In the genomic region with DNA sequence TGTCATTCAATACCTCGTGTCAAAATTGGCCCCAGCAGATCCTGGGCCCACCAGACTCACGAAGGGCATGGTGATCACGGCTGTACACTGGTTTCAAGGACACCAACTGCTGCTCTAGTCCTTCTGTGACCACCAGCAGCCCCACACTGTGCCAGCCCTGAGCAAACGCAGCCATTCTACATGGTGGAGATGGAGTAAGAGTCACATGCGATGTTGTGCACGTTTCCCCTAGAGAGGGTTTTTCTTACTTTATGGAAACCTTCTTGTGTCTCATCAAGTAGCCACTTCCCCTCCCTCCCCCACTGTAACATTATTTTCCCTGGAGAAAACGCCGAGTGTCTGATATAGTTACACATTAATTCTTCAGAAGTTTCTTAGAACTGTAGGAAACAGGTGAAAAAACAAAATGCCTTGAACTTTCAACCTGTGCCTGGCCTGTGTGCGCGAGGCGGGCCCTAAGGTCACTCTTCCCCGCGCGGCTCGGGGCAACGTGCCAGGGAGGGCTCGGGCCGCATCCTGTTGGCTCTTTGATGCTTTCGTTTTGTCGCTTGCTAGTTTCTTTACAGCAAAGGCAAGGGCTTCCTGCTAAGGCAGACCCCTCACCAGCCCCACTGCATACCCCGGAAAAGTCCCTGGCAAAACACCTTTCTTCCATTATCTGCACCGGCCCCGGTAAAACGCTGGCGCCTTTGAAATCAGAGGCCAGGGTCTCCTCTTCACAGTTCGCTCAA, we compare ENCODE assay signal across 15 cellular contexts. TPM values are rescaled to one million over a fixed set of nuclear protein-coding genes. Genes with fewer than 3 reads are reported as not detected.
DNase-seq lines count a peak whose midpoint lies in the region; ATAC-seq and TF ChIP-seq lines count a peak whose summit lies in the region.
"Had no signal": no experiment of that assay in that cellular context is flagged by ENCODE, and none has a peak within 500 bp of the region (broad histone marks: within the 10 kb centered on the region; RNA-seq: fewer than 3 reads in every experiment).

No MANE protein-coding gene starts in this region.

- no peaks in the 10 kb centered on the region for H3K79me2 ChIP-seq in osteoblast (ENCODE audit: insufficient read depth, low read length)

- peaks cover 1% of the 10 kb centered on the region for H3K36me3 ChIP-seq in left ventricle myocardium inferior
- no peaks in the 10 kb centered on the region for H3K36me3 ChIP-seq in osteoblast (ENCODE audit: insufficient read depth, low read length)
- no peaks in the 10 kb centered on the region for H3K36me3 ChIP-seq in colonic mucosa
- H3K36me3 ChIP-seq: sigmoid colon had no signal

- H3K9me3 ChIP-seq in left ventricle myocardium inferior (replicated peaks) (peaks cover 2% of the 10 kb centered on the region), osteoblast (ENCODE audit: low read depth, low read length) (no peaks in the 10 kb centered on the region), colonic mucosa (no peaks in the 10 kb centered on the region)
- H3K9me3 ChIP-seq: sigmoid colon had no signal

- TF ChIP-seq CTCF in left ventricle myocardium inferior (IDR thresholded peaks at IDR 0.05; ENCODE audit: borderline replicate concordance) = no peak
- no peak for TF ChIP-seq CTCF in osteoblast (IDR thresholded peaks at IDR 0.05; ENCODE audit: extremely low read depth, low read depth, low read length)
- no peak for TF ChIP-seq CTCF in colonic mucosa (IDR thresholded peaks at IDR 0.05)

- H3K27me3 ChIP-seq in left ventricle myocardium inferior (ENCODE audit: low read depth) (no peaks in the 10 kb centered on the region), osteoblast (ENCODE audit: insufficient read depth, low read length) (no peaks in the 10 kb centered on the region), colonic mucosa (no peaks in the 10 kb centered on the region)
- H3K27me3 ChIP-seq: sigmoid colon had no signal

- peak overlapping the region; percentile 51 for H3K4me3 ChIP-seq in left ventricle myocardium inferior
- H3K4me3 ChIP-seq in osteoblast (ENCODE audit: insufficient read depth, low read length) = no peak overlapping the region
- no peak overlapping the region for H3K4me3 ChIP-seq in colonic mucosa
- H3K4me3 ChIP-seq: K562, sigmoid colon had no signal

- H3K27ac ChIP-seq in left ventricle myocardium inferior (replicated peaks) (no peak overlapping the region), osteoblast (ENCODE audit: low read depth, low read length) (no peak overlapping the region), colonic mucosa (no peak overlapping the region)
- H3K27ac ChIP-seq: sigmoid colon had no signal

- no peak for ATAC-seq in HG03342 (IDR thresholded peaks at IDR 0.05; ENCODE audit: unreplicated experiment)
- ATAC-seq: K562; stimulated activated naive CD8-positive, alpha-beta T cell treated with anti-CD3 and anti-CD28 coated beads, Interleukin-15, amount 100 ng/mL, for 72 hours had no signal

- H3K4me2 ChIP-seq in osteoblast (ENCODE audit: insufficient read depth, low read length) = no peak overlapping the region

- H2AFZ ChIP-seq in osteoblast (ENCODE audit: low read length) = no peak overlapping the region

- intact Hi-C loops in left ventricle myocardium inferior (cut with micrococcal nuclease) (no loop called here), cardiac septum (cut with DNase I) (no loop called here), colonic mucosa (cut with DNase I) (no loop called here)

- no peak overlapping the region for H3K9ac ChIP-seq in colonic mucosa (ENCODE audit: low read depth in 2 of 2, low read length in 2 of 2)

- no peak for DNase-seq in left ventricle myocardium inferior
- no peak for DNase-seq in cardiac septum (ENCODE audit: low spot score)
- peak; percentile 18 for DNase-seq in glomerular visceral epithelial cell (ENCODE audit: extremely low spot score)
- DNase-seq in osteoblast (ENCODE audit: insufficient read length, low spot score, missing footprints) = peak; percentile 30
- no peak for DNase-seq in colonic mucosa
- DNase-seq in globus pallidus (ENCODE audit: low spot score) = no peak
- no peak for DNase-seq in NOMO-1 treated with DMSO at 0.1 percent for 48 hours (lab: John Stamatoyannopoulos, UW; ENCODE audit: unreplicated experiment)
- DNase-seq: activated CD4-positive, CD25-positive, alpha-beta regulatory T cell treated with anti-CD3 and anti-CD28 coated beads, Interleukin-2, amount 50 U/mL, for 72 hours; Calu3; NCI-H524 treated with DMSO at 0.1 percent for 48 hours; sigmoid colon; stimulated activated naive CD8-positive, alpha-beta T cell treated with anti-CD3 and anti-CD28 coated beads, Interleukin-15, amount 100 ng/mL, for 72 hours; T-helper 1 cell had no signal

- no peaks in the 10 kb centered on the region for H4K20me1 ChIP-seq in osteoblast (ENCODE audit: insufficient read depth, low read length)

- H3K4me1 ChIP-seq in left ventricle myocardium inferior (peaks cover 8% of the 10 kb centered on the region), osteoblast (ENCODE audit: insufficient read depth, low read length) (no peaks in the 10 kb centered on the region), colonic mucosa (no peaks in the 10 kb centered on the region)

RNA-seq across cellular contexts. Expression of a gene that starts 44.6 kb away (rescaled TPM):
- 1.8 TPM for total RNA-seq in left ventricle myocardium inferior
- total RNA-seq in cardiac septum = 1.7 TPM
- total RNA-seq in osteoblast = 7.1 and 7.6 TPM in 2 replicates
- total RNA-seq in colonic mucosa = 1 to 10 TPM; 6.7 to 10.0 TPM

Comparison
In these comparisons a context has a peak if more than half of its experiments do, and no peak if none do; other contexts are left out.
1. DNase-seq: peak in glomerular visceral epithelial cell (single experiment) and osteoblast (single experiment); none in left ventricle myocardium inferior (single experiment), cardiac septum (single experiment), colonic mucosa (single experiment), globus pallidus (single experiment) and NOMO-1 treated with DMSO at 0.1 percent for 48 hours (single experiment).